Comparison of ENCODE assay signal across 8 cellular contexts in the genomic region with DNA sequence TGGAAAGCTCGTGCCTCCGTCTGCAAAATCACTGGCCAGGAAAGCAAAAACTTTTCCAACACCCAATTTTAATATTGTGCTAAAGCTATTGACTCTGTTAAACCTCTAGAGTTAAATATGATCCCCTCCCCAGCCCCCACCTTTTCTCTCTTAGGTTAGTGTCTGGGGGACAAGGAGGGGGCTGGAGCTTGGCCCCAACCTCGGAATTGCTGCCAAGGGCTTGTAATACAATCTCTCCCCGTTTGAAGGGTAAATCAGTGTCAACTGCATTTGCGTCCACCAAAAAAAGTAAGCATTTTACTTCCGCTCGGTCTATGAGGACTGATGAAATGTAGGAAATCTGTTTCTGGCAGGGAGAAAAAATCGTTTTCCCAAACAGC. TPM values are rescaled to one million over a fixed set of nuclear protein-coding genes. Genes with fewer than 3 reads are reported as not detected.
DNase-seq lines count a peak whose midpoint lies in the region; ATAC-seq, FAIRE-seq and TF ChIP-seq lines count a peak whose summit lies in the region.

A gene (plus strand): TSS at position 292 of the 380 bp plus-strand sequence. CDS start 8,259 bp downstream, outside the sequence.

- H3K36me3 ChIP-seq in DND-41 (ENCODE audit: insufficient read depth, low read length) (no peaks in the 10 kb centered on the region), HEK293 (ENCODE audit: control insufficient read depth in 2 of 2, insufficient read depth in 1 of 2, low read length in 2 of 2) (no peaks in the 10 kb centered on the region), kidney (ENCODE audit: control insufficient read depth in 1 of 2, insufficient read depth in 2 of 2, low read length in 2 of 2) (no peaks in the 10 kb centered on the region), tibial nerve (no peaks in the 10 kb centered on the region)

- no peaks in the 10 kb centered on the region for H3K9me3 ChIP-seq in DND-41 (ENCODE audit: insufficient read depth, low read length, severe bottlenecking)
- H3K9me3 ChIP-seq in HEK293 (ENCODE audit: control insufficient read depth, insufficient read depth, low read depth, low read length) = no peaks in the 10 kb centered on the region
- no peaks in the 10 kb centered on the region for H3K9me3 ChIP-seq in kidney (ENCODE audit: control insufficient read depth in 1 of 2, low read length in 2 of 2)
- no peaks in the 10 kb centered on the region for H3K9me3 ChIP-seq in tibial nerve

- H3K27ac Mint-ChIP-seq in activated T-helper 1 cell treated with anti-CD3 and anti-CD28 coated beads, Interleukin-12 subunit alpha, Interleukin-12 subunit beta, Interleukin-2, Interleukin-4 antibody, amounts not matched to agents 30 ng/mL and 10 ng/mL and 1 ng/mL, durations not matched to agents 14 hours and 24 hours and 36 hours = no peak within 1 kb of the TSS

- DNase-seq in DND-41 (no peak), kidney (no peak), tibial nerve (ENCODE audit: low spot score in 2 of 2) (no peak), midbrain (lab: John Stamatoyannopoulos, UW) (no peak), AG08395 (ENCODE audit: low spot score) (no peak), posterior cingulate gyrus (no peak)
- DNase-seq in activated T-helper 1 cell treated with anti-CD3 and anti-CD28 coated beads, Interleukin-12 subunit alpha, Interleukin-12 subunit beta, Interleukin-2, Interleukin-4 antibody, amounts not matched to agents 30 ng/mL and 10 ng/mL and 1 ng/mL, durations not matched to agents 14 hours and 24 hours and 36 hours (ENCODE audit: low spot score) = no peak

- H3K27me3 ChIP-seq in DND-41 (ENCODE audit: insufficient read depth, low read length, poor library complexity) (peaks cover 39% of the 10 kb centered on the region), tibial nerve (peaks cover 0 to 3% of the 10 kb centered on the region in 2 donors)

- H3K9ac ChIP-seq in DND-41 (ENCODE audit: low read depth, low read length) = peak within 1 kb of the TSS; percentile 53
- peak within 1 kb of the TSS; percentile 38 to 43 for H3K9ac ChIP-seq in kidney (ENCODE audit: low read length in 2 of 2)

- H3K9me3 Mint-ChIP-seq in activated T-helper 1 cell treated with anti-CD3 and anti-CD28 coated beads, Interleukin-12 subunit alpha, Interleukin-12 subunit beta, Interleukin-2, Interleukin-4 antibody, amounts not matched to agents 30 ng/mL and 10 ng/mL and 1 ng/mL, durations not matched to agents 14 hours and 24 hours and 36 hours = no peaks in the 10 kb centered on the region

- H3K27me3 Mint-ChIP-seq in activated T-helper 1 cell treated with anti-CD3 and anti-CD28 coated beads, Interleukin-12 subunit alpha, Interleukin-12 subunit beta, Interleukin-2, Interleukin-4 antibody, amounts not matched to agents 30 ng/mL and 10 ng/mL and 1 ng/mL, durations not matched to agents 14 hours and 24 hours and 36 hours (ENCODE audit: insufficient read depth) = peaks cover 47% of the 10 kb centered on the region

- no peak for ATAC-seq in DND-41 (ENCODE audit: insufficient read depth, low read depth)

- no peak for TF ChIP-seq CTCF in DND-41 (IDR thresholded peaks at IDR 0.05; ENCODE audit: borderline replicate concordance, extremely low read depth, low read length, poor library complexity, severe bottlenecking)
- TF ChIP-seq CTCF in HEK293 (tag by site-specific recombination; IDR thresholded peaks at IDR 0.05) = no peak
- no peak for TF ChIP-seq CTCF in kidney (IDR thresholded peaks at IDR 0.05; ENCODE audit: borderline replicate concordance, extremely low read depth, insufficient read depth)
- no peak for TF ChIP-seq CTCF in tibial nerve (IDR thresholded peaks at IDR 0.05)

- peak within 1 kb of the TSS; percentile 52 for H3K4me2 ChIP-seq in DND-41 (ENCODE audit: insufficient read depth, low read length)

- TF ChIP-seq POLR2A in tibial nerve (IDR thresholded peaks at IDR 0.05) = no peak

- FAIRE-seq in kidney (lab: Jason Lieb, UNC) = no peak

- H3K4me3 Mint-ChIP-seq in activated T-helper 1 cell treated with anti-CD3 and anti-CD28 coated beads, Interleukin-12 subunit alpha, Interleukin-12 subunit beta, Interleukin-2, Interleukin-4 antibody, amounts not matched to agents 30 ng/mL and 10 ng/mL and 1 ng/mL, durations not matched to agents 14 hours and 24 hours and 36 hours = peak within 1 kb of the TSS; percentile 78

- no peaks in the 10 kb centered on the region for H3K36me3 Mint-ChIP-seq in activated T-helper 1 cell treated with anti-CD3 and anti-CD28 coated beads, Interleukin-12 subunit alpha, Interleukin-12 subunit beta, Interleukin-2, Interleukin-4 antibody, amounts not matched to agents 30 ng/mL and 10 ng/mL and 1 ng/mL, durations not matched to agents 14 hours and 24 hours and 36 hours (ENCODE audit: low read depth)

- peak within 1 kb of the TSS; percentile 11 to 55; a peak in 3 of 4 replicates for H3K4me3 ChIP-seq in DND-41 (ENCODE audit: low read depth in 1 of 2, low read length in 2 of 2)
- peak within 1 kb of the TSS; percentile 47 for H3K4me3 ChIP-seq in HEK293 (ENCODE audit: low read depth, low read length)
- H3K4me3 ChIP-seq in kidney (ENCODE audit: low read length in 2 of 2) = peak within 1 kb of the TSS; percentile 75
- H3K4me3 ChIP-seq in tibial nerve = peak within 1 kb of the TSS; percentile 42 to 57 (median 50)

- 0 out of 2 replicates have a peak, but pooled peaks cover 2% of the 10 kb centered on the region for H3K79me2 ChIP-seq in DND-41 (ENCODE audit: insufficient read depth, low read length)

- peaks cover 31% of the 10 kb centered on the region for H3K4me1 ChIP-seq in DND-41 (ENCODE audit: insufficient read depth, low read length)
- H3K4me1 ChIP-seq in HEK293 (ENCODE audit: control insufficient read depth, insufficient read depth, low read length) = no peaks in the 10 kb centered on the region
- peaks cover 4% of the 10 kb centered on the region in 2 donors for H3K4me1 ChIP-seq in kidney (ENCODE audit: control insufficient read depth in 1 of 2, insufficient read depth in 1 of 2, low read depth in 1 of 2, low read length in 2 of 2)
- H3K4me1 ChIP-seq in tibial nerve = peaks cover 0 to 15% (median 0%) of the 10 kb centered on the region in 4 donors

- no peaks in the 10 kb centered on the region for H4K20me1 ChIP-seq in DND-41 (ENCODE audit: insufficient read depth, low read length)

- CTCF ChIA-PET in HEK293 (lab: Yijun Ruan, JAX) = interaction anchor here (0.5 to 1.8 kb wide), 6 partner anchors 13 to 122 kb away, joined by 3 to 5 read pairs (median 4); no protein-coding TSS in a partner anchor

- H3K27ac ChIP-seq in DND-41 (ENCODE audit: low read length) = peak within 1 kb of the TSS; percentile 81
- H3K27ac ChIP-seq in HEK293 (ENCODE audit: extremely low read depth, low read depth, low read length) = no peak within 1 kb of the TSS
- H3K27ac ChIP-seq in kidney (ENCODE audit: low read depth in 2 of 2, low read length in 2 of 2) = no peak within 1 kb of the TSS
- peak within 1 kb of the TSS in 3 of 4 donors; percentile 59 to 83 (median 68) for H3K27ac ChIP-seq in tibial nerve

- intact Hi-C loops in activated T-helper 1 cell treated with anti-CD3 and anti-CD28 coated beads, Interleukin-12 subunit alpha, Interleukin-12 subunit beta, Interleukin-2, Interleukin-4 antibody, amounts not matched to agents 30 ng/mL and 10 ng/mL and 1 ng/mL, durations not matched to agents 14 hours and 24 hours and 36 hours (cut with micrococcal nuclease) = loop anchor here (2.0 to 10.0 kb wide), 3 partner anchors 36 to 332 kb away; a partner anchor contains a TSS
- intact Hi-C loops in kidney (cut with DNase I) = no loop called here
- intact Hi-C loops in posterior cingulate gyrus (cut with DNase I) = loop anchor here (1.0 kb wide), 1 partner anchor 40 kb away; no protein-coding TSS in a partner anchor

- WGBS in tibial nerve, 2 donors = 2% methylated on average over 8 of the region's 8 CpGs

- TF ChIP-seq EP300 in tibial nerve (IDR thresholded peaks at IDR 0.05) = no peak

- peak within 1 kb of the TSS; percentile 45 for H2AFZ ChIP-seq in DND-41 (ENCODE audit: low read depth, low read length)

- peaks cover 28% of the 10 kb centered on the region for H3K4me1 Mint-ChIP-seq in activated T-helper 1 cell treated with anti-CD3 and anti-CD28 coated beads, Interleukin-12 subunit alpha, Interleukin-12 subunit beta, Interleukin-2, Interleukin-4 antibody, amounts not matched to agents 30 ng/mL and 10 ng/mL and 1 ng/mL, durations not matched to agents 14 hours and 24 hours and 36 hours (ENCODE audit: low read depth)

- POLR2A ChIA-PET in HEK293 (lab: Yijun Ruan, JAX) = no interaction called here

TF ChIP-seq in HEK293, 187 proteins besides CTCF, POLR2A, EP300 and RAD21 (continues in another document):
- no peak for TF ChIP-seq ZNF777 (tag by site-specific recombination; IDR thresholded peaks at IDR 0.05; ENCODE audit: borderline replicate concordance)
- TF ChIP-seq, protein P1, sequence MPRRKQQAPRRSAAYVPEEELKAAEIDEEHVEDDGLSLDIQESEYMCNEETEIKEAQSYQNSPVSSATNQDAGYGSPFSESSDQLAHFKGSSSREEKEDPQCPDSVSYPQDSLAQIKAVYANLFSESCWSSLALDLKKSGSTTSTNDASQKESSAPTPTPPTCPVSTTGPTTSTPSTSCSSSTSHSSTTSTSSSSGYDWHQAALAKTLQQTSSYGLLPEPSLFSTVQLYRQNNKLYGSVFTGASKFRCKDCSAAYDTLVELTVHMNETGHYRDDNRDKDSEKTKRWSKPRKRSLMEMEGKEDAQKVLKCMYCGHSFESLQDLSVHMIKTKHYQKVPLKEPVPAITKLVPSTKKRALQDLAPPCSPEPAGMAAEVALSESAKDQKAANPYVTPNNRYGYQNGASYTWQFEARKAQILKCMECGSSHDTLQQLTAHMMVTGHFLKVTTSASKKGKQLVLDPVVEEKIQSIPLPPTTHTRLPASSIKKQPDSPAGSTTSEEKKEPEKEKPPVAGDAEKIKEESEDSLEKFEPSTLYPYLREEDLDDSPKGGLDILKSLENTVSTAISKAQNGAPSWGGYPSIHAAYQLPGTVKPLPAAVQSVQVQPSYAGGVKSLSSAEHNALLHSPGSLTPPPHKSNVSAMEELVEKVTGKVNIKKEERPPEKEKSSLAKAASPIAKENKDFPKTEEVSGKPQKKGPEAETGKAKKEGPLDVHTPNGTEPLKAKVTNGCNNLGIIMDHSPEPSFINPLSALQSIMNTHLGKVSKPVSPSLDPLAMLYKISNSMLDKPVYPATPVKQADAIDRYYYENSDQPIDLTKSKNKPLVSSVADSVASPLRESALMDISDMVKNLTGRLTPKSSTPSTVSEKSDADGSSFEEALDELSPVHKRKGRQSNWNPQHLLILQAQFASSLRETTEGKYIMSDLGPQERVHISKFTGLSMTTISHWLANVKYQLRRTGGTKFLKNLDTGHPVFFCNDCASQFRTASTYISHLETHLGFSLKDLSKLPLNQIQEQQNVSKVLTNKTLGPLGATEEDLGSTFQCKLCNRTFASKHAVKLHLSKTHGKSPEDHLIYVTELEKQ (tag by site-specific recombination; IDR thresholded peaks at IDR 0.05; ENCODE audit: borderline replicate concordance) = no peak

RNA-seq across cellular contexts. Expression of the gene that starts here (rescaled TPM):
- total RNA-seq in activated T-helper 1 cell treated with anti-CD3 and anti-CD28 coated beads, Interleukin-12 subunit alpha, Interleukin-12 subunit beta, Interleukin-2, Interleukin-4 antibody, amounts not matched to agents 30 ng/mL and 10 ng/mL and 1 ng/mL, durations not matched to agents 14 hours and 24 hours and 36 hours = 2.0 and 2.1 TPM in 2 replicates
- total RNA-seq in kidney (4.5 TPM), tibial nerve (10 to 100 TPM in 3 of 4 donors, 1 to 10 TPM in 1; 9.3 to 41.5 (median 18.0) TPM)
- polyA plus RNA-seq in kidney (ENCODE audit: insufficient read depth, low read depth, low replicate concordance) = 6.8 TPM

Comparison
In these comparisons a context has a peak if more than half of its experiments do, and no peak if none do; other contexts are left out.
1. H3K27ac ChIP-seq: peak in DND-41 (single experiment) and tibial nerve (3 of 4); none in HEK293 (single experiment) and kidney (0 of 2).
2. Peak in every context shown above with its lines, with median percentiles within 50 percentile points of each other: H3K4me3 ChIP-seq.